6 cellular contexts compared by ENCODE assay signal in genomic region chr14:24327914-24328313, GRCh38. TPM values are rescaled to one million over a fixed set of nuclear protein-coding genes. Genes with fewer than 3 reads are reported as not detected.
DNase-seq lines count a peak whose midpoint lies in the region; TF ChIP-seq lines count a peak whose summit lies in the region.
"Not testable (repeated sequence)": the region's sequence is repeated elsewhere in the genome, so short reads cannot be mapped to it uniquely, and the experiment has no call there.

No MANE protein-coding gene starts in this region.

- not testable (repeated sequence) for H3K9ac ChIP-seq in smooth muscle cell (ENCODE audit: low read depth)

- 5% methylated on average over 8 of the region's 9 CpGs for WGBS in smooth muscle cell (ENCODE audit: low lambda C conversion rate)

- not testable (repeated sequence) for H3K79me2 ChIP-seq in smooth muscle cell (ENCODE audit: low read depth)

- H3K27me3 ChIP-seq in smooth muscle cell (ENCODE audit: low read depth): not testable (repeated sequence)

- H3K9me3 ChIP-seq in smooth muscle cell (replicated peaks; ENCODE audit: low read depth): not testable (repeated sequence)

- TF ChIP-seq CTCF in LNCaP clone FGC (IDR thresholded peaks at IDR 0.05; ENCODE audit: control insufficient read depth, extremely low read depth, insufficient read depth): peak; percentile 53
- peak; percentile 32 for TF ChIP-seq CTCF in WI38 (IDR thresholded peaks at IDR 0.05; ENCODE audit: low read depth, low read length)
- peak; percentile 59 for TF ChIP-seq CTCF in smooth muscle cell (IDR thresholded peaks at IDR 0.05; ENCODE audit: borderline replicate concordance, insufficient read depth, poor library complexity, severe bottlenecking)

- H3F3A ChIP-seq in smooth muscle cell (ENCODE audit: low read depth): not testable (repeated sequence)

- not testable (repeated sequence) for H3K27ac ChIP-seq in smooth muscle cell (ENCODE audit: low read depth)

- not testable (repeated sequence) for H3K4me2 ChIP-seq in smooth muscle cell

- not testable (repeated sequence) for H3K4me3 ChIP-seq in LNCaP clone FGC (ENCODE audit: low read depth, low read length); WI38 (ENCODE audit: low read depth, low read length); smooth muscle cell

- not testable (repeated sequence) for H4K20me1 ChIP-seq in smooth muscle cell (ENCODE audit: low read depth)

- DNase-seq in COR-L47 (lab: John Stamatoyannopoulos, UW) (peak; percentile 3), dermis blood vessel endothelial cell (peak; percentile 54), kidney tubule cell (ENCODE audit: low spot score) (peak; percentile 27)
- DNase-seq in LNCaP clone FGC (ENCODE audit: low read depth); smooth muscle cell (lab: John Stamatoyannopoulos, UW; ENCODE audit: unreplicated experiment): not testable (repeated sequence)

- not testable (repeated sequence) for H3K36me3 ChIP-seq in smooth muscle cell (ENCODE audit: low read depth)

- not testable (repeated sequence) for H3K4me1 ChIP-seq in smooth muscle cell (ENCODE audit: low read depth)

- not testable (repeated sequence) for H2AFZ ChIP-seq in smooth muscle cell (ENCODE audit: low read depth)

RNA-seq across cellular contexts. Expression of gene ADCY4, which starts 7.0 kb away (rescaled TPM):
- total RNA-seq in dermis blood vessel endothelial cell (68.4 and 138 TPM in 2 replicates), smooth muscle cell (0.13 and 0.45 TPM in 2 replicates)
- 0.66 TPM in 1 of 2 replicates, not detected in the other for polyA plus RNA-seq in smooth muscle cell

RNA-seq across cellular contexts. Expression of gene RIPK3, which starts 11.9 kb away (rescaled TPM):
- total RNA-seq in dermis blood vessel endothelial cell (4.7 and 5.8 TPM in 2 replicates), smooth muscle cell (1.3 and 1.6 TPM in 2 replicates)
- polyA plus RNA-seq in smooth muscle cell: 1.2 TPM in 1 of 2 replicates, not detected in the other

RNA-seq across cellular contexts. Expression of gene LTB4R, which starts 16.6 kb away (rescaled TPM):
- total RNA-seq in dermis blood vessel endothelial cell (3.5 and 3.6 TPM in 2 replicates), smooth muscle cell (2.7 and 2.8 TPM in 2 replicates)
- polyA plus RNA-seq in smooth muscle cell: 1.6 and 3.2 TPM in 2 replicates

RNA-seq across cellular contexts. Expression of gene LTB4R2, which starts 18.0 kb away (rescaled TPM):
- 5.9 and 9.7 TPM in 2 replicates for total RNA-seq in dermis blood vessel endothelial cell
- total RNA-seq in smooth muscle cell: 2.8 and 6.9 TPM in 2 replicates
- 0.70 and 2.4 TPM in 2 replicates for polyA plus RNA-seq in smooth muscle cell

RNA-seq across cellular contexts. Expression of gene CIDEB, which starts 20.1 kb away (rescaled TPM):
- total RNA-seq in dermis blood vessel endothelial cell (4.6 and 7.5 TPM in 2 replicates), smooth muscle cell (not detected in 2 replicates)
- polyA plus RNA-seq in smooth muscle cell: 0.58 TPM in 1 of 2 replicates, not detected in the other

Comparison
In these comparisons a context has a peak if more than half of its experiments do, and no peak if none do; other contexts are left out.
1. RNA of gene ADCY4, which starts 7.0 kb away (total RNA-seq): 68.4 to 138 TPM in dermis blood vessel endothelial cell; 0.13 to 0.45 TPM in smooth muscle cell; every median in the first group is over 10 times any median in the second.
2. Peak in every context shown above with its lines, with median percentiles within 50 percentile points of each other: CTCF ChIP-seq.